Comparison of ENCODE assay signal across 10 cellular contexts in genomic region chr18:63216911-63217311, GRCh38.
DNase-seq lines count a peak whose midpoint lies in the region; ATAC-seq and TF ChIP-seq lines count a peak whose summit lies in the region.
"Had no signal": no experiment of that assay in that cellular context is flagged by ENCODE, and none has a peak within 500 bp of the region (broad histone marks: within the 10 kb centered on the region; RNA-seq: fewer than 3 reads in every experiment).

No MANE protein-coding gene starts in this region.

- peak overlapping the region; percentile 81 for H3K4me2 ChIP-seq in MM.1S (ENCODE audit: low read depth, low read length)

- H3K9me3 ChIP-seq in MM.1S (replicated peaks; ENCODE audit: insufficient read depth, low read length) = no peaks in the 10 kb centered on the region

- H3K4me3 ChIP-seq in MM.1S (ENCODE audit: low read length) = peak overlapping the region; percentile 49

- no peaks in the 10 kb centered on the region for H3K27me3 ChIP-seq in MM.1S (replicated peaks; ENCODE audit: insufficient read depth, low read length)

- H3K4me1 ChIP-seq in MM.1S (ENCODE audit: low read length) = peaks cover 20% of the 10 kb centered on the region

- H4K20me1 ChIP-seq in MM.1S (ENCODE audit: insufficient read depth, low read length) = no peaks in the 10 kb centered on the region

- H3K27ac ChIP-seq in MM.1S (ENCODE audit: low read length) (peak overlapping the region; percentile 82), epithelial cell of prostate (no peak overlapping the region)

- peak; percentile 56 for ATAC-seq in GM19397 (IDR thresholded peaks at IDR 0.05; ENCODE audit: unreplicated experiment)
- ATAC-seq: sciatic nerve had no signal

- H3K36me3 ChIP-seq in MM.1S (replicated peaks; ENCODE audit: insufficient read depth, low read length) = no peaks in the 10 kb centered on the region

- H3F3A ChIP-seq in MM.1S (ENCODE audit: insufficient read depth, low read length) = peaks cover 20% of the 10 kb centered on the region

- no peak for TF ChIP-seq CTCF in MM.1S (IDR thresholded peaks at IDR 0.05; ENCODE audit: low read length)

- DNase-seq in DMS79 treated with DMSO at 0.1 percent for 48 hours (lab: John Stamatoyannopoulos, UW) (peak; percentile 64), MM.1S (peak; percentile 66), epithelial cell of prostate (ENCODE audit: low read depth, low spot score) (peak; percentile 22), HuH-7 (ENCODE audit: low spot score) (no peak), NCI-H1092 (lab: John Stamatoyannopoulos, UW) (no peak), GM03348 (ENCODE audit: low spot score) (no peak), A172 (ENCODE audit: low spot score) (no peak)
- DNase-seq: NCI-H1436 treated with DMSO at 0.1 percent for 48 hours had no signal

- peak overlapping the region; percentile 61 for H3K9ac ChIP-seq in MM.1S (ENCODE audit: low read length)

- no peaks in the 10 kb centered on the region for H3K9me2 ChIP-seq in MM.1S (replicated peaks; ENCODE audit: insufficient read depth, low read length)

- peak overlapping the region; percentile 16; the same call in 1 of the 2 replicates for H2AFZ ChIP-seq in MM.1S (ENCODE audit: low read length)

- peaks cover 84% of the 10 kb centered on the region for H3K79me2 ChIP-seq in MM.1S (ENCODE audit: low read length)

Comparison
In these comparisons a context has a peak if more than half of its experiments do, and no peak if none do; other contexts are left out.
1. DNase-seq: peak in DMS79 treated with DMSO at 0.1 percent for 48 hours (single experiment), MM.1S (single experiment) and epithelial cell of prostate (single experiment); none in HuH-7 (single experiment), NCI-H1092 (single experiment), GM03348 (single experiment) and A172 (single experiment).